2 cellular contexts compared by ENCODE assay signal in genomic region chr11:26721967-26722366, GRCh38.
TF ChIP-seq lines count a peak whose summit lies in the region.

Gene SLC5A12 (minus strand): TSS chr11:26722060. CDS start chr11:26721714, 346 bp downstream.

TF ChIP-seq in K562, 482 proteins besides CTCF, POLR2A, EP300 and RAD21:
- TF ChIP-seq MAFF (IDR thresholded peaks at IDR 0.05; ENCODE audit: low read length) (0 out of 2 replicates have a peak, but pooled peaks have one; percentile 24), PHF20 (IDR thresholded peaks at IDR 0.05; ENCODE audit: partially characterized antibody) (no peak), ZNF316 (IDR thresholded peaks at IDR 0.05) (peak; percentile 48; the same call in 1 of the 2 replicates), MAFK (IDR thresholded peaks at IDR 0.05; ENCODE audit: low read length) (peak; percentile 47)

TF ChIP-seq in HepG2, 621 proteins besides CTCF, POLR2A, EP300 and RAD21:
- TF ChIP-seq MAFF (IDR thresholded peaks at IDR 0.05; ENCODE audit: low read depth, low read length) (peak; percentile 85), NFKBIZ (CRISPR knock-in tag; IDR thresholded peaks at IDR 0.05) (no peak), MAFK (conservative IDR thresholded peaks at IDR 0.05 in 1 of 2, IDR thresholded peaks at IDR 0.05 in 1 of 2; ENCODE audit: low read length in 2 of 2) (peak; percentile 82 to 89)
